In genomic region chr1:246921481-246921880, GRCh38 we compare ENCODE assay signal across 16 cellular contexts.
"Had no signal": no experiment of that assay in that cellular context is flagged by ENCODE, and none has a peak within 500 bp of the region (broad histone marks: within the 10 kb centered on the region; RNA-seq: fewer than 3 reads in every experiment).

No MANE protein-coding gene starts in this region.

- H3K27me3 ChIP-seq: dorsolateral prefrontal cortex, heart right ventricle, testis, upper lobe of right lung had no signal

- H3K27me3 Mint-ChIP-seq: activated CD4-positive, alpha-beta memory T cell treated with anti-CD3 and anti-CD28 coated beads for 36 hours; activated CD4-positive, alpha-beta T cell treated with anti-CD3 and anti-CD28 coated beads for 36 hours; activated CD8-positive, alpha-beta memory T cell treated with anti-CD3 and anti-CD28 coated beads, Interleukin-2, amount 10 ng/mL, durations not matched to agents 7 days and 5 days; activated naive CD8-positive, alpha-beta T cell treated with anti-CD3 and anti-CD28 coated beads for 36 hours; stimulated activated naive CD8-positive, alpha-beta T cell treated with anti-CD3 and anti-CD28 coated beads, Interleukin-15, amount 100 ng/mL, for 72 hours had no signal

- H3K27ac Mint-ChIP-seq: activated CD4-positive, alpha-beta memory T cell treated with anti-CD3 and anti-CD28 coated beads for 36 hours; activated CD4-positive, alpha-beta T cell treated with anti-CD3 and anti-CD28 coated beads for 36 hours; activated CD8-positive, alpha-beta memory T cell treated with anti-CD3 and anti-CD28 coated beads, Interleukin-2, amount 10 ng/mL, durations not matched to agents 7 days and 5 days; activated naive CD8-positive, alpha-beta T cell treated with anti-CD3 and anti-CD28 coated beads for 36 hours; endodermal cell had no signal

- H3K4me1 ChIP-seq: upper lobe of right lung had no signal

- H3K4me3 ChIP-seq: dorsolateral prefrontal cortex, heart right ventricle, testis, upper lobe of right lung had no signal

- H3K27ac ChIP-seq: heart right ventricle, testis, upper lobe of right lung had no signal

- ATAC-seq: activated CD4-positive, alpha-beta T cell treated with anti-CD3 and anti-CD28 coated beads for 36 hours; activated CD8-positive, alpha-beta memory T cell treated with anti-CD3 and anti-CD28 coated beads, Interleukin-2, amount 10 ng/mL, durations not matched to agents 7 days and 5 days; heart right ventricle; sciatic nerve; stimulated activated naive CD8-positive, alpha-beta T cell treated with anti-CD3 and anti-CD28 coated beads, Interleukin-15, amount 100 ng/mL, for 72 hours; upper lobe of right lung had no signal

- DNase-seq: activated CD4-positive, alpha-beta memory T cell treated with anti-CD3 and anti-CD28 coated beads for 36 hours; activated CD4-positive, alpha-beta T cell treated with anti-CD3 and anti-CD28 coated beads for 36 hours; activated CD8-positive, alpha-beta memory T cell treated with anti-CD3 and anti-CD28 coated beads, Interleukin-2, amount 10 ng/mL, durations not matched to agents 7 days and 5 days; activated effector memory CD4-positive, alpha-beta T cell treated with anti-CD3 and anti-CD28 coated beads, Interleukin-2, amount 50 U/mL, for 16 hours; activated naive CD8-positive, alpha-beta T cell treated with anti-CD3 and anti-CD28 coated beads for 36 hours; activated T-cell treated with anti-CD3 and anti-CD28 coated beads, Interleukin-2, amount 50 U/mL, for 1 hour; anterior cingulate cortex; dorsolateral prefrontal cortex; endodermal cell; heart right ventricle; mesendoderm; stimulated activated naive CD8-positive, alpha-beta T cell treated with anti-CD3 and anti-CD28 coated beads, Interleukin-15, amount 100 ng/mL, for 72 hours; T-helper 2 cell; testis; upper lobe of right lung had no signal

- H3K4me3 Mint-ChIP-seq: activated CD4-positive, alpha-beta memory T cell treated with anti-CD3 and anti-CD28 coated beads for 36 hours; activated CD4-positive, alpha-beta T cell treated with anti-CD3 and anti-CD28 coated beads for 36 hours; activated CD8-positive, alpha-beta memory T cell treated with anti-CD3 and anti-CD28 coated beads, Interleukin-2, amount 10 ng/mL, durations not matched to agents 7 days and 5 days; activated naive CD8-positive, alpha-beta T cell treated with anti-CD3 and anti-CD28 coated beads for 36 hours; endodermal cell; stimulated activated naive CD8-positive, alpha-beta T cell treated with anti-CD3 and anti-CD28 coated beads, Interleukin-15, amount 100 ng/mL, for 72 hours had no signal

- H3K9me3 ChIP-seq: heart right ventricle, testis, upper lobe of right lung had no signal
